In the genomic region with DNA sequence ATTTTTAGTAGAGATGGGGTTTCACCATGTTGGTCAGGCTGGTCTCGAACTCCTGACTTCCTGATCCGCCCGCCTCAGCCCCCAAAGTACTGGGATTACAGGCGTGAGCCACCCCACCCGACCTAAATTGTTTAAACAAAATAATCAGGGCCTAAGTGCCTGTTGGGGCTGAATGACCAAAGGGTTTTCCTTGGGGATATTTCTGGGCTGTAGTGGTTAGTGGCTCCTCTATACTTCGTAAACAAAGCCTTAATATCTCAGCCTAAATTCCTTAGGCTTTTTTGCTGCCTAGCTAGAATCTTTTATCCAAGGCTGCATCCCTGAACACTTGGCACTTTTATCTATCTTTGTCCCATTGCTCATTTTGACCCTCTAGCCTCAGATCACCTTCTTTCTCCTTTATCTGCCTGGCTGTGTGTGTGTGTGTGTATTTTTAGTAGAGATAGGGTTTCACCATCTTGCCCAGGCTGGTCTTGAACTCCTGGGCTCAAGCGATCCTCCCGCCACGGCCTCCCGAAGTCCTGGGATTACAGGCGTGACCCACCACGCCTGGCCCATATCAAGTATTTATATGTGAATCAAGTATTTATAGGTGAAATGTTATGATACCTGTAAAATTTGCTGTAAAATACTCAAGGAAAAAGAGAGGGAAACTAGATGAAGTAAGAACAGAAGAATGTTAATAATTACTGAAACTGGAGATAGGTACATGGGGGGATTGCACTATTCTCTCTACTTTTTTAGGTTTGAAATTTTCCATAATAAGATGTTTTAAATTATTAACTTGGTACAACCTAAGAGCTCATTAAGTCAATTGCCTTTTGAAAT, we compare ENCODE assay signal across 9 cellular contexts. TPM values are rescaled to one million over a fixed set of nuclear protein-coding genes. Genes with fewer than 3 reads are reported as not detected.
DNase-seq lines count a peak whose midpoint lies in the region; ATAC-seq, FAIRE-seq and TF ChIP-seq lines count a peak whose summit lies in the region.
"Had no signal": no experiment of that assay in that cellular context is flagged by ENCODE, and none has a peak within 500 bp of the region (broad histone marks: within the 10 kb centered on the region; RNA-seq: fewer than 3 reads in every experiment).

No MANE protein-coding gene starts in this region.

- H3K9ac ChIP-seq in HUES6 (ENCODE audit: low read length) = peak overlapping the region; percentile 27

- H3K9me3 Mint-ChIP-seq in CD4-positive, alpha-beta memory T cell = no peaks in the 10 kb centered on the region
- H3K9me3 Mint-ChIP-seq in WTC11 = no peaks in the 10 kb centered on the region
- H3K9me3 Mint-ChIP-seq in memory B cell = no peaks in the 10 kb centered on the region

- H3K27me3 Mint-ChIP-seq in CD4-positive, alpha-beta memory T cell = no peaks in the 10 kb centered on the region
- H3K27me3 Mint-ChIP-seq in WTC11 (ENCODE audit: low read depth) = no peaks in the 10 kb centered on the region
- H3K27me3 Mint-ChIP-seq in memory B cell = no peaks in the 10 kb centered on the region

- no peak for ATAC-seq in WTC11
- no peak for ATAC-seq in memory B cell (ENCODE audit: low read depth)
- no peak for ATAC-seq in left lung
- no peak for ATAC-seq in HG03159 (IDR thresholded peaks at IDR 0.05; ENCODE audit: unreplicated experiment)

- TF ChIP-seq CTCF in WTC11 (IDR thresholded peaks at IDR 0.05) = no peak
- no peak for TF ChIP-seq CTCF in D721Med (IDR thresholded peaks at IDR 0.05; ENCODE audit: insufficient read depth, missing control alignments)
- TF ChIP-seq CTCF in left lung (IDR thresholded peaks at IDR 0.05) = no peak

- no peak for DNase-seq in CD4-positive, alpha-beta memory T cell
- DNase-seq in WTC11 (ENCODE audit: low spot score) = no peak
- DNase-seq in memory B cell (ENCODE audit: low spot score in 2 of 2) = no peak
- DNase-seq in D721Med (ENCODE audit: insufficient read length, low spot score) = no peak
- DNase-seq in DMS53 (lab: John Stamatoyannopoulos, UW) = no peak
- DNase-seq in left lung = no peak

- H3K27ac ChIP-seq in CD4-positive, alpha-beta memory T cell (ENCODE audit: low read depth, low read length) = no peak overlapping the region
- H3K27ac ChIP-seq in HUES6 (ENCODE audit: low read depth, low read length) (no peak overlapping the region), left lung (no peak overlapping the region)

- H3K4me3 Mint-ChIP-seq in CD4-positive, alpha-beta memory T cell = peak overlapping the region; percentile 94 to 100 (median 99)
- H3K4me3 Mint-ChIP-seq in WTC11 = peak overlapping the region; percentile 99
- H3K4me3 Mint-ChIP-seq in memory B cell = peak overlapping the region; percentile 92

- no peaks in the 10 kb centered on the region for H3K36me3 ChIP-seq in CD4-positive, alpha-beta memory T cell (ENCODE audit: insufficient read depth, low read length)
- H3K36me3 ChIP-seq in HUES6 (ENCODE audit: control insufficient read depth, insufficient read depth, low read length) (peaks cover 22% of the 10 kb centered on the region), left lung (no peaks in the 10 kb centered on the region)
- H3K36me3 ChIP-seq: transverse colon had no signal

- CTCF ChIA-PET in CD4-positive, alpha-beta memory T cell (lab: Charles Lee; ENCODE audit: partially characterized antibody) = no interaction called here
- CTCF ChIA-PET in WTC11 (lab: Charles Lee) = no interaction called here

- intact Hi-C loops in CD4-positive, alpha-beta memory T cell (cut with micrococcal nuclease) = loop anchor here (5.0 to 10.0 kb wide), 4 partner anchors 83 to 640 kb away; a partner anchor contains a TSS
- intact Hi-C loops in left lung (cut with DNase I) = no loop called here

- peaks cover 37% of the 10 kb centered on the region for H3K4me1 ChIP-seq in CD4-positive, alpha-beta memory T cell (ENCODE audit: insufficient read depth, low read length)
- no peaks in the 10 kb centered on the region for H3K4me1 ChIP-seq in HUES6 (ENCODE audit: control insufficient read depth, insufficient read depth, low read length)
- H3K4me1 ChIP-seq in left lung = peaks cover 0 to 23% of the 10 kb centered on the region in 2 donors

- no peaks in the 10 kb centered on the region for H3K9me3 ChIP-seq in CD4-positive, alpha-beta memory T cell (ENCODE audit: control insufficient read depth in 1 of 2, low read length in 2 of 2)
- H3K9me3 ChIP-seq in HUES6 (ENCODE audit: control insufficient read depth, insufficient read depth, low read depth, low read length) (no peaks in the 10 kb centered on the region), left lung (no peaks in the 10 kb centered on the region)
- H3K9me3 ChIP-seq: transverse colon had no signal

- H3K4me1 Mint-ChIP-seq in CD4-positive, alpha-beta memory T cell = peaks cover 24 to 51% (median 38%) of the 10 kb centered on the region in 4 donors
- H3K4me1 Mint-ChIP-seq in WTC11 (peaks cover 22% of the 10 kb centered on the region), memory B cell (peaks cover 18% of the 10 kb centered on the region)

- peak overlapping the region in 1 of 2 donors; percentile 89 for H3K4me3 ChIP-seq in CD4-positive, alpha-beta memory T cell (ENCODE audit: low read length in 2 of 2)
- H3K4me3 ChIP-seq in HUES6 (ENCODE audit: low read depth, low read length) (peak overlapping the region; percentile 91), left lung (peak overlapping the region in 1 of 2 donors; percentile 84)

- no peak for FAIRE-seq in D721Med (lab: Jason Lieb, UNC)

- peak overlapping the region in 6 of 7 donors; percentile 27 to 90 (median 76) for H3K27ac Mint-ChIP-seq in CD4-positive, alpha-beta memory T cell
- H3K27ac Mint-ChIP-seq in WTC11 (peak overlapping the region; percentile 83), memory B cell (peak overlapping the region; percentile 85)

- POLR2A ChIA-PET in CD4-positive, alpha-beta memory T cell (lab: Charles Lee; ENCODE audit: partially characterized antibody) = interaction anchor here (2.0 kb wide), 1 partner anchor 104 kb away, joined by 16 read pairs; a partner anchor contains a TSS
- POLR2A ChIA-PET in WTC11 (lab: Charles Lee) = no interaction called here

- H3K36me3 Mint-ChIP-seq in CD4-positive, alpha-beta memory T cell = peaks cover 0 to 12% of the 10 kb centered on the region in 2 donors
- H3K36me3 Mint-ChIP-seq in WTC11 (peaks cover 18% of the 10 kb centered on the region), memory B cell (no peaks in the 10 kb centered on the region)

- H3K27me3 ChIP-seq in CD4-positive, alpha-beta memory T cell (ENCODE audit: insufficient read depth, low read length) = no peaks in the 10 kb centered on the region
- H3K27me3 ChIP-seq in HUES6 (ENCODE audit: control insufficient read depth, insufficient read depth, low read length) = no peaks in the 10 kb centered on the region
- H3K27me3 ChIP-seq in left lung = no peaks in the 10 kb centered on the region
- H3K27me3 ChIP-seq: transverse colon had no signal

TF ChIP-seq in WTC11, 78 proteins besides CTCF, POLR2A, EP300 and RAD21 (continues in another document):
- TF ChIP-seq ZNF396 (CRISPR knock-in tag; IDR thresholded peaks at IDR 0.05; ENCODE audit: borderline replicate concordance) = no peak
- TF ChIP-seq, protein P1, sequence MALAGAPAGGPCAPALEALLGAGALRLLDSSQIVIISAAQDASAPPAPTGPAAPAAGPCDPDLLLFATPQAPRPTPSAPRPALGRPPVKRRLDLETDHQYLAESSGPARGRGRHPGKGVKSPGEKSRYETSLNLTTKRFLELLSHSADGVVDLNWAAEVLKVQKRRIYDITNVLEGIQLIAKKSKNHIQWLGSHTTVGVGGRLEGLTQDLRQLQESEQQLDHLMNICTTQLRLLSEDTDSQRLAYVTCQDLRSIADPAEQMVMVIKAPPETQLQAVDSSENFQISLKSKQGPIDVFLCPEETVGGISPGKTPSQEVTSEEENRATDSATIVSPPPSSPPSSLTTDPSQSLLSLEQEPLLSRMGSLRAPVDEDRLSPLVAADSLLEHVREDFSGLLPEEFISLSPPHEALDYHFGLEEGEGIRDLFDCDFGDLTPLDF (CRISPR knock-in tag; IDR thresholded peaks at IDR 0.05) = no peak
- no peak for TF ChIP-seq FOXJ3 (CRISPR knock-in tag; IDR thresholded peaks at IDR 0.05; ENCODE audit: borderline replicate concordance)
- TF ChIP-seq, protein P2, sequence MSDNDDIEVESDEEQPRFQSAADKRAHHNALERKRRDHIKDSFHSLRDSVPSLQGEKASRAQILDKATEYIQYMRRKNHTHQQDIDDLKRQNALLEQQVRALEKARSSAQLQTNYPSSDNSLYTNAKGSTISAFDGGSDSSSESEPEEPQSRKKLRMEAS (CRISPR knock-in tag; IDR thresholded peaks at IDR 0.05) = no peak
- TF ChIP-seq TP53 (CRISPR knock-in tag; IDR thresholded peaks at IDR 0.05) = no peak
- TF ChIP-seq ZNF423 (CRISPR knock-in tag; IDR thresholded peaks at IDR 0.05) = no peak
- no peak for TF ChIP-seq IRF2 (CRISPR knock-in tag; IDR thresholded peaks at IDR 0.05; ENCODE audit: borderline replicate concordance, low read depth)
- no peak for TF ChIP-seq EMX1 (CRISPR knock-in tag; IDR thresholded peaks at IDR 0.05)
- no peak for TF ChIP-seq MXD4 (CRISPR knock-in tag; IDR thresholded peaks at IDR 0.05; ENCODE audit: borderline replicate concordance)
- no peak for TF ChIP-seq NR1H2 (CRISPR knock-in tag; IDR thresholded peaks at IDR 0.05)
- TF ChIP-seq GTF2I (CRISPR knock-in tag; conservative IDR thresholded peaks at IDR 0.05) = no peak
- TF ChIP-seq, protein P3, sequence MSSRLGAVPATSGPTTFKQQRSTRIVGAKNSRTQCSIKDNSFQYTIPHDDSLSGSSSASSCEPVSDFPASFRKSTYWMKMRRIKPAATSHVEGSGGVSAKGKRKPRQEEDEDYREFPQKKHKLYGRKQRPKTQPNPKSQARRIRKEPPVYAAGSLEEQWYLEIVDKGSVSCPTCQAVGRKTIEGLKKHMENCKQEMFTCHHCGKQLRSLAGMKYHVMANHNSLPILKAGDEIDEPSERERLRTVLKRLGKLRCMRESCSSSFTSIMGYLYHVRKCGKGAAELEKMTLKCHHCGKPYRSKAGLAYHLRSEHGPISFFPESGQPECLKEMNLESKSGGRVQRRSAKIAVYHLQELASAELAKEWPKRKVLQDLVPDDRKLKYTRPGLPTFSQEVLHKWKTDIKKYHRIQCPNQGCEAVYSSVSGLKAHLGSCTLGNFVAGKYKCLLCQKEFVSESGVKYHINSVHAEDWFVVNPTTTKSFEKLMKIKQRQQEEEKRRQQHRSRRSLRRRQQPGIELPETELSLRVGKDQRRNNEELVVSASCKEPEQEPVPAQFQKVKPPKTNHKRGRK (CRISPR knock-in tag; IDR thresholded peaks at IDR 0.05; ENCODE audit: borderline replicate concordance) = no peak

RNA-seq across cellular contexts. Expression of a gene that starts 1.8 kb away (rescaled TPM):
- total RNA-seq in CD4-positive, alpha-beta memory T cell = 1 to 10 TPM; 3.5 to 4.2 TPM
- 1 to 10 TPM; 1.8 to 4.4 TPM for polyA plus RNA-seq in CD4-positive, alpha-beta memory T cell
- 129 to 138 TPM (median 135 TPM) in 3 replicates for total RNA-seq in WTC11 (2021)
- 10 to 100 TPM; 10.2 to 27.6 TPM for total RNA-seq in left lung

RNA-seq across cellular contexts. Expression of a gene that starts 2.1 kb away (rescaled TPM):
- total RNA-seq in CD4-positive, alpha-beta memory T cell = under 1 TPM; 0.52 to 0.72 TPM
- polyA plus RNA-seq in CD4-positive, alpha-beta memory T cell = under 1 TPM; 0.70 to 0.76 TPM
- total RNA-seq in WTC11 (2021) = 28.9 to 33.7 TPM (median 30.4 TPM) in 3 replicates
- 1 to 10 TPM; 1.6 to 3.4 TPM for total RNA-seq in left lung
